Comparison of ENCODE assay signal across 16 cellular contexts in genomic region chrX:134013092-134013497, GRCh38. TPM values are rescaled to one million over a fixed set of nuclear protein-coding genes. Genes with fewer than 3 reads are reported as not detected.
A peak's percentile ranks its signal among the peaks of the same experiment; 100 is the strongest.
DNase-seq lines count a peak whose midpoint lies in the region; ATAC-seq and TF ChIP-seq lines count a peak whose summit lies in the region.
"Had no signal": no experiment of that assay in that cellular context is flagged by ENCODE, and none has a peak within 500 bp of the region (broad histone marks: within the 10 kb centered on the region; RNA-seq: fewer than 3 reads in every experiment).

No MANE protein-coding gene starts in this region.

- ATAC-seq in activated CD4-positive, alpha-beta T cell treated with anti-CD3 and anti-CD28 coated beads for 36 hours = peak; percentile 95
- ATAC-seq in lung (ENCODE audit: insufficient read depth, low FRiP score) = peak; percentile 51
- ATAC-seq: Panc1 had no signal

- H3K27me3 Mint-ChIP-seq in activated CD4-positive, alpha-beta T cell treated with anti-CD3 and anti-CD28 coated beads for 36 hours = peaks cover 2% of the 10 kb centered on the region
- H3K27me3 Mint-ChIP-seq: activated CD4-positive, alpha-beta T cell treated with anti-CD3 and anti-CD28 coated beads, Interleukin-2, amount 10 ng/mL, durations not matched to agents 7 days and 5 days had no signal

- no peaks in the 10 kb centered on the region for H3K9me3 ChIP-seq in lung (ENCODE audit: control insufficient read depth in 2 of 2, insufficient read depth in 1 of 2, low read length in 1 of 2)

- no peaks in the 10 kb centered on the region for H3K36me3 Mint-ChIP-seq in activated CD4-positive, alpha-beta T cell treated with anti-CD3 and anti-CD28 coated beads for 36 hours (ENCODE audit: low read depth)

- peak; percentile 6 for DNase-seq in activated CD4-positive, alpha-beta T cell treated with anti-CD3 and anti-CD28 coated beads for 36 hours
- DNase-seq in activated CD4-positive, alpha-beta T cell treated with anti-CD3 and anti-CD28 coated beads, Interleukin-2, amount 50 U/mL, for 48 hours = no peak
- DNase-seq in NB4 (ENCODE audit: low read depth) = peak; percentile 11
- peak; percentile 1 for DNase-seq in brain microvascular endothelial cell
- DNase-seq in lung (ENCODE audit: low spot score) = no peak
- DNase-seq in NCI-H2029 (lab: John Stamatoyannopoulos, UW) = no peak
- no peak for DNase-seq in HK-2 (ENCODE audit: unreplicated experiment)
- DNase-seq in activated gamma-delta T cell treated with Interleukin-2 at 50 U/mL for 16 hours = no peak
- DNase-seq: activated CD4-positive, alpha-beta T cell treated with anti-CD3 and anti-CD28 coated beads, Interleukin-2, amount 10 ng/mL, durations not matched to agents 7 days and 5 days; activated effector memory CD4-positive, alpha-beta T cell treated with Interleukin-2 at 50 U/mL for 16 hours; NCI-H1105 treated with DMSO at 0.1 percent for 48 hours; occipital lobe; small intestine had no signal

- H3K4me3 Mint-ChIP-seq in activated CD4-positive, alpha-beta T cell treated with anti-CD3 and anti-CD28 coated beads for 36 hours = no peak overlapping the region
- H3K4me3 Mint-ChIP-seq: activated CD4-positive, alpha-beta T cell treated with anti-CD3 and anti-CD28 coated beads, Interleukin-2, amount 10 ng/mL, durations not matched to agents 7 days and 5 days; T-helper 1 cell treated with Interleukin-12 subunit alpha and Interleukin-12 subunit beta and Interleukin-4 antibody, amounts not matched to agents 30 μg/mL and 1 μg/mL, for 36 hours had no signal

- POLR2A ChIA-PET in activated CD4-positive, alpha-beta T cell treated with anti-CD3 and anti-CD28 coated beads for 36 hours (lab: Charles Lee) = no interaction called here

- H3K4me1 ChIP-seq in lung (ENCODE audit: control insufficient read depth in 2 of 2, insufficient read depth in 2 of 2, low read length in 2 of 2) = no peaks in the 10 kb centered on the region

- H3K36me3 ChIP-seq in brain microvascular endothelial cell (replicated peaks) (no peaks in the 10 kb centered on the region), lung (ENCODE audit: control insufficient read depth in 2 of 2, insufficient read depth in 2 of 2, low read length in 2 of 2) (no peaks in the 10 kb centered on the region)

- no peak overlapping the region for H3K4me3 ChIP-seq in NB4 (ENCODE audit: low read depth, low read length)
- H3K4me3 ChIP-seq in brain microvascular endothelial cell (ENCODE audit: low read depth, low read length) = no peak overlapping the region
- no peak overlapping the region for H3K4me3 ChIP-seq in lung

- CTCF ChIA-PET in activated CD4-positive, alpha-beta T cell treated with anti-CD3 and anti-CD28 coated beads for 36 hours (lab: Charles Lee) = no interaction called here

- no peak for TF ChIP-seq CTCF in NB4 (IDR thresholded peaks at IDR 0.05; ENCODE audit: low read depth, low read length)
- no peak for TF ChIP-seq CTCF in brain microvascular endothelial cell (IDR thresholded peaks at IDR 0.05; ENCODE audit: low read depth, low read length, missing control alignments)
- no peak for TF ChIP-seq CTCF in lung (IDR thresholded peaks at IDR 0.05; ENCODE audit: control extremely low read depth, extremely low read depth)

- intact Hi-C loops in activated CD4-positive, alpha-beta T cell treated with anti-CD3 and anti-CD28 coated beads for 36 hours (cut with DNase I, micrococcal nuclease) = no loop called here

- WGBS in lung, 2 donors = 45 to 83% methylated on average over 1 of the region's 1 CpG

- no peak overlapping the region for H3K27ac ChIP-seq in brain microvascular endothelial cell
- no peak overlapping the region for H3K27ac ChIP-seq in lung (ENCODE audit: low read depth in 1 of 2, low read length in 1 of 2)

- TF ChIP-seq POLR2A in NB4 (IDR thresholded peaks at IDR 0.05; ENCODE audit: extremely low read depth, insufficient read length) = no peak

- H3K4me1 Mint-ChIP-seq in activated CD4-positive, alpha-beta T cell treated with anti-CD3 and anti-CD28 coated beads for 36 hours = peaks cover 14% of the 10 kb centered on the region
- H3K4me1 Mint-ChIP-seq: activated CD4-positive, alpha-beta T cell treated with anti-CD3 and anti-CD28 coated beads, Interleukin-2, amount 10 ng/mL, durations not matched to agents 7 days and 5 days had no signal

- H3K27ac Mint-ChIP-seq in activated CD4-positive, alpha-beta T cell treated with anti-CD3 and anti-CD28 coated beads for 36 hours = no peak overlapping the region
- H3K27ac Mint-ChIP-seq: activated CD4-positive, alpha-beta T cell treated with anti-CD3 and anti-CD28 coated beads, Interleukin-2, amount 10 ng/mL, durations not matched to agents 7 days and 5 days; T-helper 1 cell treated with Interleukin-12 subunit alpha and Interleukin-12 subunit beta and Interleukin-4 antibody, amounts not matched to agents 30 μg/mL and 1 μg/mL, for 36 hours had no signal

- no peaks in the 10 kb centered on the region for H3K27me3 ChIP-seq in brain microvascular endothelial cell (replicated peaks)
- H3K27me3 ChIP-seq in lung (ENCODE audit: control insufficient read depth, insufficient read depth) = no peaks in the 10 kb centered on the region

- no peaks in the 10 kb centered on the region for H3K9me3 Mint-ChIP-seq in activated CD4-positive, alpha-beta T cell treated with anti-CD3 and anti-CD28 coated beads for 36 hours (ENCODE audit: low read depth)
- H3K9me3 Mint-ChIP-seq: activated CD4-positive, alpha-beta T cell treated with anti-CD3 and anti-CD28 coated beads, Interleukin-2, amount 10 ng/mL, durations not matched to agents 7 days and 5 days; T-helper 1 cell treated with Interleukin-12 subunit alpha and Interleukin-12 subunit beta and Interleukin-4 antibody, amounts not matched to agents 30 μg/mL and 1 μg/mL, for 36 hours had no signal

- in situ Hi-C loops in brain microvascular endothelial cell (cut with HindIII; ENCODE audit: low pct_ligation_motif_present, low sequenced_read_pairs) = no loop called here

RNA-seq across cellular contexts. Expression of gene GPC3, which starts 27.7 kb away (rescaled TPM):
- 1 to 10 TPM in 1 of 2 experiments, under 1 TPM in 1; 0.86 to 1.3 TPM for total RNA-seq in activated CD4-positive, alpha-beta T cell treated with anti-CD3 and anti-CD28 coated beads for 36 hours
- 100 to 1,000 TPM in 1 of 2 donors, 10 to 100 TPM in 1; 56.0 to 270 TPM for total RNA-seq in lung
- 10 to 100 TPM in 1 of 2 donors, 1 to 10 TPM in 1; 8.3 to 48.8 TPM for polyA plus RNA-seq in lung
- total RNA-seq: glomerular endothelial cell had no signal

Comparison
In these comparisons a context has a peak if more than half of its experiments do, and no peak if none do; other contexts are left out.
1. DNase-seq: peak in activated CD4-positive, alpha-beta T cell treated with anti-CD3 and anti-CD28 coated beads for 36 hours (single experiment), NB4 (single experiment) and brain microvascular endothelial cell (single experiment); none in activated CD4-positive, alpha-beta T cell treated with anti-CD3 and anti-CD28 coated beads, Interleukin-2, amount 50 U/mL, for 48 hours (0 of 2), lung (single experiment), NCI-H2029 (single experiment), HK-2 (single experiment) and activated gamma-delta T cell treated with Interleukin-2 at 50 U/mL for 16 hours (single experiment).
2. RNA of gene GPC3, which starts 27.7 kb away (total RNA-seq): 56.0 to 270 TPM in lung; 0.86 to 1.3 TPM in activated CD4-positive, alpha-beta T cell treated with anti-CD3 and anti-CD28 coated beads for 36 hours; every median in the first group is over 10 times any median in the second.